Comparison of ENCODE assay signal across 17 cellular contexts in the genomic region with DNA sequence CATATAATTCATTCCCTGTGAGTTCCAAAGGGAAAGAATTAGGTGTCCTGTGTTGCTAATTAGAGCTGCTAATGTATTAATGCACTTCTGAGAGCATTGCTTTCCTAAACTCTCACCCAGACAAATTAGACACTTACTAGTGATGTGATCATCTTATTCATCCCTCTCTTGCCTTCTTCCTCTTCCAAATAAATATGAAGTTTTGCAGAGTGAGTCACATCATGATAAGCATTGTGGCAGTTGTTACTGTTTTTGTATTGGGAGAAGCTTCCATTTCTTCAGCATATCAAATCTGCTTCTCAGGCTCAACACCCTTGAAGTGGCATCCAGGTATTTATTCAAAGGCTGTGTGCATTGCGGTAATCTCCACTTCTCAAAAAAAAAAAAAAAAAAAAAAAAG. TPM values are rescaled to one million over a fixed set of nuclear protein-coding genes. Genes with fewer than 3 reads are reported as not detected.
DNase-seq lines count a peak whose midpoint lies in the region; ATAC-seq and TF ChIP-seq lines count a peak whose summit lies in the region.
"Had no signal": no experiment of that assay in that cellular context is flagged by ENCODE, and none has a peak within 500 bp of the region (broad histone marks: within the 10 kb centered on the region; RNA-seq: fewer than 3 reads in every experiment).

No MANE protein-coding gene starts in this region.

- no peaks in the 10 kb centered on the region for H3K27me3 ChIP-seq in prostate gland (replicated peaks; ENCODE audit: insufficient read depth)
- H3K27me3 ChIP-seq: gastroesophageal sphincter, transverse colon had no signal

- no peaks in the 10 kb centered on the region for H3K36me3 ChIP-seq in prostate gland
- H3K36me3 ChIP-seq: gastroesophageal sphincter, transverse colon had no signal

- intact Hi-C loops in prostate gland (cut with DNase I), result no loop called here

- DNase-seq in COLO829 (ENCODE audit: low spot score) (peak; percentile 39), LHCN-M2 (ENCODE audit: low read depth) (peak; percentile 72), astrocyte of the hippocampus (ENCODE audit: low read depth, low spot score) (peak; percentile 48), hepatic stellate cell (ENCODE audit: low spot score) (peak; percentile 31), prostate gland (ENCODE audit: low spot score) (no peak), ecto neural progenitor cell (ENCODE audit: low spot score) (no peak)
- DNase-seq: activated T-cell treated with anti-CD3 and anti-CD28 coated beads, Interleukin-2, amount 50 U/mL, for 1 hour; DMS79; dorsolateral prefrontal cortex; islet precursor cell; stimulated activated CD4-positive, alpha-beta T cell treated with anti-CD3 and anti-CD28 coated beads, Interleukin-1b, Interleukin-23, amount 100 ng/mL, for 48 hours; stimulated activated CD8-positive, alpha-beta memory T cell treated with anti-CD3 and anti-CD28 coated beads, Interleukin-4, amount 100 ng/mL, for 48 hours; T-cell; transverse colon had no signal

- TF ChIP-seq POLR2A in prostate gland (IDR thresholded peaks at IDR 0.05), result no peak

- no peak for TF ChIP-seq CTCF in prostate gland (IDR thresholded peaks at IDR 0.05)

- H3K9me3 ChIP-seq in prostate gland, result no peaks in the 10 kb centered on the region
- H3K9me3 ChIP-seq: gastroesophageal sphincter, transverse colon had no signal

- H3K27ac ChIP-seq in prostate gland, result no peak overlapping the region
- H3K27ac ChIP-seq: dorsolateral prefrontal cortex, gastroesophageal sphincter, transverse colon had no signal

- no peak overlapping the region for H3K4me3 ChIP-seq in prostate gland
- H3K4me3 ChIP-seq: dorsolateral prefrontal cortex, gastroesophageal sphincter, transverse colon had no signal

- no peaks in the 10 kb centered on the region for H3K4me1 ChIP-seq in prostate gland (replicated peaks)
- H3K4me1 ChIP-seq: gastroesophageal sphincter, transverse colon had no signal

- ATAC-seq in HG02610 (IDR thresholded peaks at IDR 0.05; ENCODE audit: unreplicated experiment) (no peak), GM21529 (IDR thresholded peaks at IDR 0.05; ENCODE audit: unreplicated experiment) (no peak)
- ATAC-seq: gastroesophageal sphincter, T-cell had no signal

- WGBS in prostate gland, result 96% methylated on average over 1 of the region's 1 CpG

RNA-seq across cellular contexts. Expression of gene E2F7, which starts 37.3 kb away (rescaled TPM):
- total RNA-seq in LHCN-M2 (2014; rRNA removed) (18.0 and 20.6 TPM in 2 replicates), prostate gland (1 to 10 TPM in 1 of 2 donors, under 1 TPM in 1; 0.36 to 3.5 TPM)
- 5.4 TPM for polyA plus RNA-seq in LHCN-M2 (2012)

Comparison
In these comparisons a context has a peak if more than half of its experiments do, and no peak if none do; other contexts are left out.
1. DNase-seq: peak in COLO829 (single experiment), LHCN-M2 (single experiment), astrocyte of the hippocampus (single experiment) and hepatic stellate cell (single experiment); none in prostate gland (single experiment) and ecto neural progenitor cell (single experiment).